ENCODE assay signal across 1 cellular context in genomic region chr22:31896472-31896871, GRCh38.
TF ChIP-seq lines count a peak whose summit lies in the region.

No MANE protein-coding gene starts in this region.

TF ChIP-seq in K562, 482 proteins besides CTCF, POLR2A, EP300 and RAD21 (continued from another document):
- TF ChIP-seq, protein P1, sequence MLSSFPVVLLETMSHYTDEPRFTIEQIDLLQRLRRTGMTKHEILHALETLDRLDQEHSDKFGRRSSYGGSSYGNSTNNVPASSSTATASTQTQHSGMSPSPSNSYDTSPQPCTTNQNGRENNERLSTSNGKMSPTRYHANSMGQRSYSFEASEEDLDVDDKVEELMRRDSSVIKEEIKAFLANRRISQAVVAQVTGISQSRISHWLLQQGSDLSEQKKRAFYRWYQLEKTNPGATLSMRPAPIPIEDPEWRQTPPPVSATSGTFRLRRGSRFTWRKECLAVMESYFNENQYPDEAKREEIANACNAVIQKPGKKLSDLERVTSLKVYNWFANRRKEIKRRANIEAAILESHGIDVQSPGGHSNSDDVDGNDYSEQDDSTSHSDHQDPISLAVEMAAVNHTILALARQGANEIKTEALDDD (IDR thresholded peaks at IDR 0.05), result peak; percentile 35; the same call in 1 of the 2 replicates
- TF ChIP-seq HDAC2 (IDR thresholded peaks at IDR 0.05) (peak; percentile 51; the same call in 1 of the 2 replicates), PML (IDR thresholded peaks at IDR 0.05; ENCODE audit: low read length) (peak; percentile 50; the same call in 1 of the 2 replicates), PBX2 (CRISPR knock-in tag; IDR thresholded peaks at IDR 0.05; ENCODE audit: low read depth) (no peak), PBX2 (tag; conservative IDR thresholded peaks at IDR 0.05; ENCODE audit: low read depth) (peak; percentile 77), ATF2 (CRISPR knock-in tag; IDR thresholded peaks at IDR 0.05) (no peak), NCOA1 (IDR thresholded peaks at IDR 0.05; ENCODE audit: low read depth) (peak; percentile 34; the same call in 1 of the 2 replicates), MYNN (IDR thresholded peaks at IDR 0.05) (no peak), MYNN (CRISPR knock-in tag; IDR thresholded peaks at IDR 0.05) (no peak), TRIM24 (IDR thresholded peaks at IDR 0.05) (0 out of 4 replicates have a peak, but pooled peaks of 1 of the 2 experiments have one; percentile 45), ARHGAP35 (IDR thresholded peaks at IDR 0.05; ENCODE audit: partially characterized antibody) (no peak), NFIC (IDR thresholded peaks at IDR 0.05) (peak; percentile 96), FOXA1 (IDR thresholded peaks at IDR 0.05; ENCODE audit: borderline replicate concordance) (no peak), SMARCE1 (IDR thresholded peaks at IDR 0.05) (peak; percentile 68; the same call in 1 of the 2 replicates), TAL1 (IDR thresholded peaks at IDR 0.05) (peak; percentile 78), ARID1B (IDR thresholded peaks at IDR 0.05) (peak; percentile 83), FOXP1 (CRISPR knock-in tag; IDR thresholded peaks at IDR 0.05) (no peak), DPF2 (IDR thresholded peaks at IDR 0.05) (peak; percentile 34), MTA1 (IDR thresholded peaks at IDR 0.05; ENCODE audit: borderline replicate concordance) (peak; percentile 30; the same call in 1 of the 2 replicates)
